In genomic region chr16:88800277-88800592, GRCh38 we compare ENCODE assay signal across 20 cellular contexts. TPM values are rescaled to one million over a fixed set of nuclear protein-coding genes. Genes with fewer than 3 reads are reported as not detected.
DNase-seq lines count a peak whose midpoint lies in the region; ATAC-seq and TF ChIP-seq lines count a peak whose summit lies in the region.
"Had no signal": no experiment of that assay in that cellular context is flagged by ENCODE, and none has a peak within 500 bp of the region (broad histone marks: within the 10 kb centered on the region; RNA-seq: fewer than 3 reads in every experiment).

No MANE protein-coding gene starts in this region.

- WGBS in adrenal gland, 4 donors, result 70 to 89% (median 77%) methylated on average over 6 of the region's 6 CpGs

- peak overlapping the region; percentile 90 for H3K9ac ChIP-seq in DND-41 (ENCODE audit: low read depth, low read length)

- peaks cover 12% of the 10 kb centered on the region for H4K20me1 ChIP-seq in DND-41 (ENCODE audit: insufficient read depth, low read length)

- no peaks in the 10 kb centered on the region for H3K36me3 Mint-ChIP-seq in CD4-positive, CD25-positive, alpha-beta regulatory T cell
- H3K36me3 Mint-ChIP-seq in activated T-helper 17 cell treated with anti-CD3 and anti-CD28 coated beads, Interleukin-2, amount 50 U/mL, for 72 hours (ENCODE audit: low read depth), result peaks cover 21% of the 10 kb centered on the region
- H3K36me3 Mint-ChIP-seq in naive thymus-derived CD4-positive, alpha-beta T cell, result peaks cover 0 to 1% (median 0%) of the 10 kb centered on the region in 5 donors

- CTCF ChIA-PET in naive thymus-derived CD4-positive, alpha-beta T cell (lab: Charles Lee), result interaction anchor here (0.8 to 1.4 kb wide), 2 partner anchors 10 to 63 kb away, joined by 3 to 6 read pairs; no protein-coding TSS in a partner anchor

- peaks cover 0 to 35% (median 16%) of the 10 kb centered on the region in 4 donors for H3K4me1 Mint-ChIP-seq in CD4-positive, CD25-positive, alpha-beta regulatory T cell
- peaks cover 6% of the 10 kb centered on the region for H3K4me1 Mint-ChIP-seq in activated T-helper 17 cell treated with anti-CD3 and anti-CD28 coated beads, Interleukin-2, amount 50 U/mL, for 72 hours
- peaks cover 14 to 45% (median 27%) of the 10 kb centered on the region in 7 donors for H3K4me1 Mint-ChIP-seq in naive thymus-derived CD4-positive, alpha-beta T cell

- no peak for ATAC-seq in CD4-positive, CD25-positive, alpha-beta regulatory T cell (ENCODE audit: low read depth in 2 of 2)
- no peak for ATAC-seq in DND-41 (ENCODE audit: insufficient read depth, low read depth)
- ATAC-seq in activated T-helper 17 cell treated with anti-CD3 and anti-CD28 coated beads, Interleukin-2, amount 50 U/mL, for 72 hours (replicated peaks), result no peak
- ATAC-seq in naive thymus-derived CD4-positive, alpha-beta T cell, result no peak
- ATAC-seq: activated naive CD4-positive, alpha-beta T cell treated with anti-CD3 and anti-CD28 coated beads, Interleukin-2, amount 50 U/mL, for 72 hours; gastroesophageal sphincter; mucosa of descending colon; stimulated activated naive B cell treated with anti-CD40 and anti-IgM and Interleukin-4, amounts not matched to agents 10 μg/mL and 1 μg/mL and 100 μg/mL, for 72 hours had no signal

- TF ChIP-seq CTCF in DND-41 (IDR thresholded peaks at IDR 0.05; ENCODE audit: borderline replicate concordance, extremely low read depth, low read length, poor library complexity, severe bottlenecking), result no peak
- TF ChIP-seq CTCF in adrenal gland (IDR thresholded peaks at IDR 0.05), result no peak

- no peak overlapping the region for H2AFZ ChIP-seq in DND-41 (ENCODE audit: low read depth, low read length)

- H3K36me3 ChIP-seq in CD4-positive, CD25-positive, alpha-beta regulatory T cell (ENCODE audit: control insufficient read depth, insufficient read depth, low read length), result no peaks in the 10 kb centered on the region
- H3K36me3 ChIP-seq in DND-41 (ENCODE audit: insufficient read depth, low read length) (peaks cover 34% of the 10 kb centered on the region), adrenal gland (replicated peaks in 1 of 2) (no peaks in the 10 kb centered on the region)
- no peaks in the 10 kb centered on the region for H3K36me3 ChIP-seq in naive thymus-derived CD4-positive, alpha-beta T cell (ENCODE audit: control insufficient read depth in 2 of 3, insufficient read depth in 3 of 3, low read length in 3 of 3)
- H3K36me3 ChIP-seq: gastroesophageal sphincter had no signal

- H3K27ac Mint-ChIP-seq in CD4-positive, CD25-positive, alpha-beta regulatory T cell, result no peak overlapping the region
- no peak overlapping the region for H3K27ac Mint-ChIP-seq in activated T-helper 17 cell treated with anti-CD3 and anti-CD28 coated beads, Interleukin-2, amount 50 U/mL, for 72 hours
- peak overlapping the region in 7 of 9 donors; percentile 6 to 72 (median 49) for H3K27ac Mint-ChIP-seq in naive thymus-derived CD4-positive, alpha-beta T cell
- H3K27ac Mint-ChIP-seq: activated CD4-positive, alpha-beta memory T cell treated with anti-CD3 and anti-CD28 coated beads for 36 hours; activated naive CD4-positive, alpha-beta T cell treated with anti-CD3 and anti-CD28 coated beads, Interleukin-2, amount 50 U/mL, for 72 hours; stimulated activated naive B cell treated with anti-CD40 and anti-IgM and Interleukin-4, amounts not matched to agents 10 μg/mL and 1 μg/mL and 100 μg/mL, for 72 hours had no signal

- peaks cover 33% of the 10 kb centered on the region for H3K4me1 ChIP-seq in CD4-positive, CD25-positive, alpha-beta regulatory T cell (ENCODE audit: control insufficient read depth, insufficient read depth, low read length, poor library complexity, severe bottlenecking)
- peaks cover 55% of the 10 kb centered on the region for H3K4me1 ChIP-seq in DND-41 (ENCODE audit: insufficient read depth, low read length)
- peaks cover 20 to 21% of the 10 kb centered on the region in 2 donors for H3K4me1 ChIP-seq in naive thymus-derived CD4-positive, alpha-beta T cell (ENCODE audit: control insufficient read depth in 2 of 2, insufficient read depth in 2 of 2, low read length in 2 of 2)
- peaks cover 0 to 12% of the 10 kb centered on the region in 2 donors for H3K4me1 ChIP-seq in adrenal gland (replicated peaks in 1 of 2)
- H3K4me1 ChIP-seq: Caco-2 had no signal

- H3K27ac ChIP-seq in CD4-positive, CD25-positive, alpha-beta regulatory T cell (ENCODE audit: insufficient read depth, low read length, poor library complexity, severe bottlenecking), result no peak overlapping the region
- peak overlapping the region; percentile 75 for H3K27ac ChIP-seq in DND-41 (ENCODE audit: low read length)
- peak overlapping the region; percentile 15 for H3K27ac ChIP-seq in naive thymus-derived CD4-positive, alpha-beta T cell (ENCODE audit: low read depth, low read length)
- no peak overlapping the region for H3K27ac ChIP-seq in adrenal gland
- H3K27ac ChIP-seq: gastroesophageal sphincter, SJSA1, testis, WERI-Rb-1 had no signal

- H3K27me3 Mint-ChIP-seq in CD4-positive, CD25-positive, alpha-beta regulatory T cell, result no peaks in the 10 kb centered on the region
- H3K27me3 Mint-ChIP-seq in activated T-helper 17 cell treated with anti-CD3 and anti-CD28 coated beads, Interleukin-2, amount 50 U/mL, for 72 hours, result no peaks in the 10 kb centered on the region
- H3K27me3 Mint-ChIP-seq in naive thymus-derived CD4-positive, alpha-beta T cell, result no peaks in the 10 kb centered on the region
- H3K27me3 Mint-ChIP-seq: activated CD4-positive, alpha-beta memory T cell treated with anti-CD3 and anti-CD28 coated beads for 36 hours; stimulated activated naive B cell treated with anti-CD40 and anti-IgM and Interleukin-4, amounts not matched to agents 10 μg/mL and 1 μg/mL and 100 μg/mL, for 72 hours had no signal

- intact Hi-C loops in naive thymus-derived CD4-positive, alpha-beta T cell (cut with micrococcal nuclease), result loop anchor here (5.0 kb wide), 3 partner anchors 93 to 902 kb away; partner anchors contain the start of genes CTU2 (in 1 of the 2), RNF166 (in 1 of the 2), SNAI3 (in 1 of the 2) and SPATA2L (in 1 of the 2)
- intact Hi-C loops in adrenal gland (cut with DNase I), result no loop called here
- intact Hi-C loops in cardiac septum (cut with DNase I), result no loop called here

- H3K9me3 Mint-ChIP-seq in CD4-positive, CD25-positive, alpha-beta regulatory T cell, result no peaks in the 10 kb centered on the region
- H3K9me3 Mint-ChIP-seq in activated T-helper 17 cell treated with anti-CD3 and anti-CD28 coated beads, Interleukin-2, amount 50 U/mL, for 72 hours, result no peaks in the 10 kb centered on the region
- no peaks in the 10 kb centered on the region for H3K9me3 Mint-ChIP-seq in naive thymus-derived CD4-positive, alpha-beta T cell
- H3K9me3 Mint-ChIP-seq: activated CD4-positive, alpha-beta memory T cell treated with anti-CD3 and anti-CD28 coated beads for 36 hours; activated naive CD4-positive, alpha-beta T cell treated with anti-CD3 and anti-CD28 coated beads, Interleukin-2, amount 50 U/mL, for 72 hours; stimulated activated naive B cell treated with anti-CD40 and anti-IgM and Interleukin-4, amounts not matched to agents 10 μg/mL and 1 μg/mL and 100 μg/mL, for 72 hours had no signal

- no peak for TF ChIP-seq POLR2A in adrenal gland (IDR thresholded peaks at IDR 0.05)

- peak overlapping the region in 3 of 4 donors; percentile 38 to 93 (median 55) for H3K4me3 Mint-ChIP-seq in CD4-positive, CD25-positive, alpha-beta regulatory T cell
- H3K4me3 Mint-ChIP-seq in activated T-helper 17 cell treated with anti-CD3 and anti-CD28 coated beads, Interleukin-2, amount 50 U/mL, for 72 hours, result peak overlapping the region; percentile 77
- H3K4me3 Mint-ChIP-seq in naive thymus-derived CD4-positive, alpha-beta T cell, result peak overlapping the region in 8 of 10 donors; percentile 9 to 70 (median 20)
- H3K4me3 Mint-ChIP-seq: activated CD4-positive, alpha-beta memory T cell treated with anti-CD3 and anti-CD28 coated beads for 36 hours; stimulated activated naive B cell treated with anti-CD40 and anti-IgM and Interleukin-4, amounts not matched to agents 10 μg/mL and 1 μg/mL and 100 μg/mL, for 72 hours had no signal

- DNase-seq in CD4-positive, CD25-positive, alpha-beta regulatory T cell, result no peak
- no peak for DNase-seq in DND-41
- no peak for DNase-seq in naive thymus-derived CD4-positive, alpha-beta T cell
- DNase-seq in adrenal gland, result no peak
- no peak for DNase-seq in cardiac septum (ENCODE audit: low spot score)
- DNase-seq in NOMO-1 treated with dmso at 0.1 percent for 144 hours (lab: John Stamatoyannopoulos, UW; ENCODE audit: unreplicated experiment), result no peak
- DNase-seq: activated CD4-positive, alpha-beta memory T cell treated with anti-CD3 and anti-CD28 coated beads for 36 hours; activated T-cell treated with anti-CD3 and anti-CD28 coated beads, Interleukin-2, amount 50 U/mL, for 1 hour; Caco-2; NCI-H2081 treated with DMSO at 0.1 percent for 48 hours; NCI-H446; small intestine; stimulated activated naive B cell treated with anti-CD40 and anti-IgM and Interleukin-4, amounts not matched to agents 10 μg/mL and 1 μg/mL and 100 μg/mL, for 72 hours; testis; WERI-Rb-1 had no signal

- no peak overlapping the region; the same call in 1 of the 2 replicates for H3K4me2 ChIP-seq in DND-41 (ENCODE audit: insufficient read depth, low read length)

- H3K27me3 ChIP-seq in CD4-positive, CD25-positive, alpha-beta regulatory T cell (ENCODE audit: control insufficient read depth, insufficient read depth, low read length), result no peaks in the 10 kb centered on the region
- H3K27me3 ChIP-seq in DND-41 (ENCODE audit: insufficient read depth, low read length, poor library complexity) (no peaks in the 10 kb centered on the region), adrenal gland (no peaks in the 10 kb centered on the region)
- H3K27me3 ChIP-seq in naive thymus-derived CD4-positive, alpha-beta T cell (ENCODE audit: control insufficient read depth in 2 of 2, insufficient read depth in 2 of 2, low read length in 2 of 2), result no peaks in the 10 kb centered on the region
- H3K27me3 ChIP-seq: SJSA1, testis had no signal

- POLR2A ChIA-PET in naive thymus-derived CD4-positive, alpha-beta T cell (lab: Charles Lee), result interaction anchor here (1.1 to 3.3 kb wide), 3 partner anchors 13 to 55 kb away, joined by 3 to 16 read pairs (median 5); no protein-coding TSS in a partner anchor

- no peaks in the 10 kb centered on the region for H3K9me3 ChIP-seq in CD4-positive, CD25-positive, alpha-beta regulatory T cell (ENCODE audit: control insufficient read depth in 2 of 2, low read length in 2 of 2)
- no peaks in the 10 kb centered on the region for H3K9me3 ChIP-seq in DND-41 (ENCODE audit: insufficient read depth, low read length, severe bottlenecking)
- no peaks in the 10 kb centered on the region for H3K9me3 ChIP-seq in naive thymus-derived CD4-positive, alpha-beta T cell (ENCODE audit: control insufficient read depth in 2 of 3, low read length in 3 of 3)
- H3K9me3 ChIP-seq in adrenal gland (replicated peaks in 1 of 3), result no peaks in the 10 kb centered on the region
- H3K9me3 ChIP-seq: Caco-2, gastroesophageal sphincter, mucosa of descending colon, SJSA1, testis had no signal

- H3K4me3 ChIP-seq in CD4-positive, CD25-positive, alpha-beta regulatory T cell (ENCODE audit: low read depth, low read length), result no peak overlapping the region
- H3K4me3 ChIP-seq in DND-41 (ENCODE audit: low read depth in 1 of 2, low read length in 2 of 2) (no peak overlapping the region), adrenal gland (no peak overlapping the region)
- no peak overlapping the region for H3K4me3 ChIP-seq in naive thymus-derived CD4-positive, alpha-beta T cell (ENCODE audit: low read length)
- H3K4me3 ChIP-seq: gastroesophageal sphincter, mucosa of descending colon, SJSA1, testis had no signal

- peaks cover 46% of the 10 kb centered on the region for H3K79me2 ChIP-seq in DND-41 (ENCODE audit: insufficient read depth, low read length)

RNA-seq across cellular contexts. Expression of gene CDT1, which starts 3.4 kb away (rescaled TPM):
- 4.8 TPM for total RNA-seq in CD4-positive, CD25-positive, alpha-beta regulatory T cell
- 1 to 10 TPM in 2 of 4 donors, under 1 TPM in 2; 0.60 to 1.4 (median 1.2) TPM for polyA plus RNA-seq in CD4-positive, CD25-positive, alpha-beta regulatory T cell
- 100 to 1,000 TPM in 1 of 2 donors, 10 to 100 TPM in 1; 96.6 to 141 TPM for total RNA-seq in activated T-helper 17 cell treated with anti-CD3 and anti-CD28 coated beads, Interleukin-2, amount 50 U/mL, for 72 hours
- total RNA-seq in naive thymus-derived CD4-positive, alpha-beta T cell, result 10 to 100 TPM in 1 of 5 experiments, 1 to 10 TPM in 1, under 1 TPM in 2, not detected in 1; 0.35 to 79.2 (median 1.6) TPM
- under 1 TPM; 0.09 to 0.19 TPM for polyA plus RNA-seq in naive thymus-derived CD4-positive, alpha-beta T cell
- 1 to 10 TPM in 6 of 8 donors, under 1 TPM in 1, not detected in 1; 0.52 to 4.5 (median 1.7) TPM for total RNA-seq in adrenal gland
- polyA plus RNA-seq in adrenal gland, result under 1 TPM; 0.29 to 0.44 (median 0.40) TPM
- total RNA-seq in cardiac septum, result 0.46 TPM

RNA-seq across cellular contexts. Expression of gene APRT, which starts 11.5 kb away (rescaled TPM):
- total RNA-seq in CD4-positive, CD25-positive, alpha-beta regulatory T cell, result 145 TPM
- 100 to 1,000 TPM; 370 to 489 (median 443) TPM for polyA plus RNA-seq in CD4-positive, CD25-positive, alpha-beta regulatory T cell
- total RNA-seq in activated T-helper 17 cell treated with anti-CD3 and anti-CD28 coated beads, Interleukin-2, amount 50 U/mL, for 72 hours, result 100 to 1,000 TPM; 132 to 139 TPM
- total RNA-seq in naive thymus-derived CD4-positive, alpha-beta T cell, result 100 to 1,000 TPM; 134 to 178 (median 161) TPM
- polyA plus RNA-seq in naive thymus-derived CD4-positive, alpha-beta T cell, result 100 to 1,000 TPM; 446 to 513 TPM
- total RNA-seq in adrenal gland, result 100 to 1,000 TPM; 145 to 250 (median 181) TPM
- polyA plus RNA-seq in adrenal gland, result 100 to 1,000 TPM; 116 to 227 (median 121) TPM
- total RNA-seq in cardiac septum, result 46.6 TPM

RNA-seq across cellular contexts. Expression of gene PIEZO1, which starts 15.2 kb away (rescaled TPM):
- 337 TPM for total RNA-seq in CD4-positive, CD25-positive, alpha-beta regulatory T cell
- 10 to 100 TPM; 18.1 to 23.6 (median 19.9) TPM for polyA plus RNA-seq in CD4-positive, CD25-positive, alpha-beta regulatory T cell
- total RNA-seq in activated T-helper 17 cell treated with anti-CD3 and anti-CD28 coated beads, Interleukin-2, amount 50 U/mL, for 72 hours, result 100 to 1,000 TPM; 197 to 326 TPM
- total RNA-seq in naive thymus-derived CD4-positive, alpha-beta T cell, result 100 to 1,000 TPM in 4 of 5 experiments, 10 to 100 TPM in 1; 84.5 to 237 (median 124) TPM
- polyA plus RNA-seq in naive thymus-derived CD4-positive, alpha-beta T cell, result 10 to 100 TPM in 1 of 2 donors, 1 to 10 TPM in 1; 3.6 to 12.2 TPM
- 100 to 1,000 TPM in 2 of 8 donors, 10 to 100 TPM in 6; 48.9 to 119 (median 92.4) TPM for total RNA-seq in adrenal gland
- polyA plus RNA-seq in adrenal gland, result 100 to 1,000 TPM in 2 of 3 donors, 10 to 100 TPM in 1; 16.6 to 327 (median 259) TPM
- 20.4 TPM for total RNA-seq in cardiac septum

RNA-seq across cellular contexts. Expression of gene GALNS, which starts 56.5 kb away (rescaled TPM):
- total RNA-seq in CD4-positive, CD25-positive, alpha-beta regulatory T cell, result 63.1 TPM
- polyA plus RNA-seq in CD4-positive, CD25-positive, alpha-beta regulatory T cell, result 10 to 100 TPM in 3 of 4 donors, 1 to 10 TPM in 1; 8.1 to 13.9 (median 11.3) TPM
- 10 to 100 TPM; 37.6 to 73.0 TPM for total RNA-seq in activated T-helper 17 cell treated with anti-CD3 and anti-CD28 coated beads, Interleukin-2, amount 50 U/mL, for 72 hours
- 10 to 100 TPM; 48.6 to 64.3 (median 57.5) TPM for total RNA-seq in naive thymus-derived CD4-positive, alpha-beta T cell
- polyA plus RNA-seq in naive thymus-derived CD4-positive, alpha-beta T cell, result 10 to 100 TPM in 1 of 2 donors, 1 to 10 TPM in 1; 9.8 to 11.1 TPM
- total RNA-seq in adrenal gland, result 10 to 100 TPM; 22.2 to 57.0 (median 36.2) TPM
- polyA plus RNA-seq in adrenal gland, result 10 to 100 TPM; 33.3 to 63.1 (median 37.2) TPM
- total RNA-seq in cardiac septum, result 18.0 TPM

RNA-seq across cellular contexts. Expression of gene TRAPPC2L, which starts 56.7 kb away (rescaled TPM):
- 49.5 TPM for total RNA-seq in CD4-positive, CD25-positive, alpha-beta regulatory T cell
- 100 to 1,000 TPM; 111 to 164 (median 131) TPM for polyA plus RNA-seq in CD4-positive, CD25-positive, alpha-beta regulatory T cell
- total RNA-seq in activated T-helper 17 cell treated with anti-CD3 and anti-CD28 coated beads, Interleukin-2, amount 50 U/mL, for 72 hours, result 10 to 100 TPM; 51.1 to 73.9 TPM
- 10 to 100 TPM; 32.3 to 73.4 (median 60.1) TPM for total RNA-seq in naive thymus-derived CD4-positive, alpha-beta T cell
- polyA plus RNA-seq in naive thymus-derived CD4-positive, alpha-beta T cell, result 100 to 1,000 TPM in 1 of 2 donors, 10 to 100 TPM in 1; 96.8 to 112 TPM
- total RNA-seq in adrenal gland (100 to 1,000 TPM in 5 of 8 donors, 10 to 100 TPM in 3; 56.7 to 279 (median 117) TPM), cardiac septum (42.3 TPM)
- polyA plus RNA-seq in adrenal gland, result 100 to 1,000 TPM; 150 to 259 (median 250) TPM

Comparison
In these comparisons a context has a peak if more than half of its experiments do, and no peak if none do; other contexts are left out.
1. H3K27ac ChIP-seq: peak in DND-41 (single experiment) and naive thymus-derived CD4-positive, alpha-beta T cell (single experiment); none in CD4-positive, CD25-positive, alpha-beta regulatory T cell (single experiment) and adrenal gland (0 of 5).
2. H3K27ac Mint-ChIP-seq: peak in naive thymus-derived CD4-positive, alpha-beta T cell (7 of 9); none in CD4-positive, CD25-positive, alpha-beta regulatory T cell (0 of 3) and activated T-helper 17 cell treated with anti-CD3 and anti-CD28 coated beads, Interleukin-2, amount 50 U/mL, for 72 hours (single experiment).
3. H3K4me3 Mint-ChIP-seq: peak in every context shown above with its lines; median percentile 77 in activated T-helper 17 cell treated with anti-CD3 and anti-CD28 coated beads, Interleukin-2, amount 50 U/mL, for 72 hours; 55 in CD4-positive, CD25-positive, alpha-beta regulatory T cell; 20 in naive thymus-derived CD4-positive, alpha-beta T cell.
4. intact Hi-C loops: an anchor here in naive thymus-derived CD4-positive, alpha-beta T cell (5.0 kb wide); none called in adrenal gland and cardiac septum.